Comparison of ENCODE assay signal across 13 cellular contexts in genomic region chr13:30963794-30964193, GRCh38. TPM values are rescaled to one million over a fixed set of nuclear protein-coding genes. Genes with fewer than 3 reads are reported as not detected.
DNase-seq lines count a peak whose midpoint lies in the region; ATAC-seq lines count a peak whose summit lies in the region.
"Had no signal": no experiment of that assay in that cellular context is flagged by ENCODE, and none has a peak within 500 bp of the region (broad histone marks: within the 10 kb centered on the region; RNA-seq: fewer than 3 reads in every experiment).

No MANE protein-coding gene starts in this region.

- H3K4me2 ChIP-seq in skeletal muscle satellite cell (ENCODE audit: low read length), result peak overlapping the region; percentile 28

- H3K36me3 ChIP-seq in adipocyte (ENCODE audit: control insufficient read depth, insufficient read depth, low read length, severe bottlenecking), result no peaks in the 10 kb centered on the region
- no peaks in the 10 kb centered on the region for H3K36me3 ChIP-seq in skeletal muscle satellite cell (ENCODE audit: insufficient read depth, low read length)

- H3K4me1 ChIP-seq in adipocyte (ENCODE audit: control insufficient read depth, insufficient read depth, low read length) (peaks cover 2% of the 10 kb centered on the region), skeletal muscle satellite cell (ENCODE audit: control insufficient read depth, insufficient read depth, low read length) (no peaks in the 10 kb centered on the region)

- H3K9ac ChIP-seq in adipocyte (ENCODE audit: low read length) (no peak overlapping the region), skeletal muscle satellite cell (ENCODE audit: low read depth, low read length) (no peak overlapping the region)

- DNase-seq in DMS 273 (lab: John Stamatoyannopoulos, UW; ENCODE audit: unreplicated experiment) (peak; percentile 2), DMS 273 treated with DMSO at 0.1 percent for 48 hours (lab: John Stamatoyannopoulos, UW) (no peak), adipocyte (ENCODE audit: low read depth) (peak; percentile 67), iris pigment epithelial cell (ENCODE audit: low read depth) (peak; percentile 69)
- no peak for DNase-seq in activated CD4-positive, CD25-positive, alpha-beta regulatory T cell treated with anti-CD3 and anti-CD28 coated beads, Interleukin-2, amount 50 U/mL, for 72 hours
- DNase-seq: effector memory CD4-positive, alpha-beta T cell; naive thymus-derived CD4-positive, alpha-beta T cell; NCI-H1436 treated with DMSO at 0.1 percent for 48 hours; stimulated activated naive CD8-positive, alpha-beta T cell treated with anti-CD3 and anti-CD28 coated beads, Interleukin-15, Interleukin-2, amounts not matched to agents 100 U/mL and 50 U/mL, for 24 hours; T1000 had no signal

- H3K27me3 ChIP-seq in adipocyte (replicated peaks; ENCODE audit: control insufficient read depth, insufficient read depth, low read length) (peaks cover 7% of the 10 kb centered on the region), skeletal muscle satellite cell (ENCODE audit: control insufficient read depth, insufficient read depth, low read length) (peaks cover 40% of the 10 kb centered on the region)

- H3K9me3 ChIP-seq in adipocyte (ENCODE audit: control insufficient read depth, low read length) (peaks cover 12% of the 10 kb centered on the region), skeletal muscle satellite cell (replicated peaks; ENCODE audit: low read length) (no peaks in the 10 kb centered on the region)

- no peak for ATAC-seq in GM21515 (IDR thresholded peaks at IDR 0.05; ENCODE audit: unreplicated experiment)
- ATAC-seq in HG03095 (IDR thresholded peaks at IDR 0.05; ENCODE audit: unreplicated experiment), result no peak
- ATAC-seq: naive thymus-derived CD4-positive, alpha-beta T cell; stimulated activated naive CD8-positive, alpha-beta T cell treated with anti-CD3 and anti-CD28 coated beads, Interleukin-15, Interleukin-2, amounts not matched to agents 100 U/mL and 50 U/mL, for 24 hours had no signal

- H3K4me3 ChIP-seq in adipocyte (ENCODE audit: low read length) (no peak overlapping the region), skeletal muscle satellite cell (ENCODE audit: low read length) (no peak overlapping the region)

RNA-seq across cellular contexts. Expression of gene TEX26, which starts 31.3 kb away (rescaled TPM):
- not detected in 2 replicates for total RNA-seq in skeletal muscle satellite cell (2012; rRNA removed)
- total RNA-seq: naive thymus-derived CD4-positive, alpha-beta T cell had no signal

RNA-seq across cellular contexts. Expression of gene MEDAG, which starts 57.7 kb away (rescaled TPM):
- 4.8 and 30.8 TPM in 2 replicates for total RNA-seq in skeletal muscle satellite cell (2012; rRNA removed)

Comparison
In these comparisons a context has a peak if more than half of its experiments do, and no peak if none do; other contexts are left out.
1. DNase-seq: peak in DMS 273 (single experiment), adipocyte (single experiment) and iris pigment epithelial cell (single experiment); none in DMS 273 treated with DMSO at 0.1 percent for 48 hours (single experiment) and activated CD4-positive, CD25-positive, alpha-beta regulatory T cell treated with anti-CD3 and anti-CD28 coated beads, Interleukin-2, amount 50 U/mL, for 72 hours (single experiment).